ENCODE assay signal across 12 cellular contexts in genomic region chr2:119487434-119488244, GRCh38. TPM values are rescaled to one million over a fixed set of nuclear protein-coding genes. Genes with fewer than 3 reads are reported as not detected.
DNase-seq lines count a peak whose midpoint lies in the region; ATAC-seq and TF ChIP-seq lines count a peak whose summit lies in the region.
"Had no signal": no experiment of that assay in that cellular context is flagged by ENCODE, and none has a peak within 500 bp of the region (broad histone marks: within the 10 kb centered on the region; RNA-seq: fewer than 3 reads in every experiment).

No MANE protein-coding gene starts in this region.

- peaks cover 11% of the 10 kb centered on the region for H3K4me1 Mint-ChIP-seq in HFFc6 (ENCODE audit: low read depth)

- H3K27me3 Mint-ChIP-seq in HFFc6 (ENCODE audit: insufficient read depth), result peaks cover 19% of the 10 kb centered on the region

- H3K4me3 Mint-ChIP-seq in HFFc6, result no peak overlapping the region

- no peaks in the 10 kb centered on the region for H3K9me3 Mint-ChIP-seq in HFFc6

- DNase-seq in COLO668 (lab: John Stamatoyannopoulos, UW; ENCODE audit: unreplicated experiment) (peak; percentile 91), left kidney (ENCODE audit: low read depth, low spot score) (peak; percentile 82), HFFc6 (no peak), DMS 273 treated with DMSO at 0.1 percent for 48 hours (lab: John Stamatoyannopoulos, UW) (no peak), ureter (ENCODE audit: low spot score) (no peak)
- DNase-seq: activated naive CD4-positive, alpha-beta T cell treated with Interleukin-2 at 50 U/mL for 16 hours; ovary had no signal

- peak; percentile 72 for ATAC-seq in GM21367 (IDR thresholded peaks at IDR 0.05; ENCODE audit: unreplicated experiment)
- peak; percentile 96 for ATAC-seq in HG03354 (IDR thresholded peaks at IDR 0.05; ENCODE audit: poor library complexity, severe bottlenecking, unreplicated experiment)
- no peak for ATAC-seq in GM18868 (IDR thresholded peaks at IDR 0.05; ENCODE audit: unreplicated experiment)

- no peaks in the 10 kb centered on the region for H3K36me3 Mint-ChIP-seq in HFFc6 (ENCODE audit: low read depth)

- TF ChIP-seq CTCF in HFFc6 (IDR thresholded peaks at IDR 0.05), result no peak

- no peak overlapping the region for H3K27ac Mint-ChIP-seq in HFFc6

RNA-seq across cellular contexts. Expression of gene SCTR, which starts 36.6 kb away (rescaled TPM):
- not detected for total RNA-seq in HFFc6 (2021; fragmentation: NEBNext Ultra II Directional; extraction: Animal tissue kit (Norgen Biotek cat#: 25700))
- total RNA-seq in ureter, result not detected
- total RNA-seq: M059J; T-helper 1 cell treated with Interleukin-12 subunit alpha and Interleukin-12 subunit beta and Interleukin-4 antibody, amounts not matched to agents 30 ng/mL and 1 ng/mL, for 36 hours had no signal

RNA-seq across cellular contexts. Expression of gene TMEM37, which starts 56.0 kb away (rescaled TPM):
- total RNA-seq in HFFc6 (2021; fragmentation: NEBNext Ultra II Directional; extraction: Animal tissue kit (Norgen Biotek cat#: 25700)), result not detected
- 2.2 TPM for total RNA-seq in ureter
- total RNA-seq: M059J; T-helper 1 cell treated with Interleukin-12 subunit alpha and Interleukin-12 subunit beta and Interleukin-4 antibody, amounts not matched to agents 30 ng/mL and 1 ng/mL, for 36 hours had no signal

RNA-seq across cellular contexts. Expression of gene CFAP221, which starts 56.6 kb away (rescaled TPM):
- total RNA-seq in HFFc6 (2021; fragmentation: NEBNext Ultra II Directional; extraction: Animal tissue kit (Norgen Biotek cat#: 25700)), result not detected
- 2.8 TPM for total RNA-seq in ureter
- total RNA-seq: T-helper 1 cell treated with Interleukin-12 subunit alpha and Interleukin-12 subunit beta and Interleukin-4 antibody, amounts not matched to agents 30 ng/mL and 1 ng/mL, for 36 hours had no signal

Comparison
In these comparisons a context has a peak if more than half of its experiments do, and no peak if none do; other contexts are left out.
1. DNase-seq: peak in COLO668 (single experiment) and left kidney (single experiment); none in HFFc6 (single experiment), DMS 273 treated with DMSO at 0.1 percent for 48 hours (single experiment) and ureter (single experiment).